ENCODE assay signal across 8 cellular contexts in the genomic region with DNA sequence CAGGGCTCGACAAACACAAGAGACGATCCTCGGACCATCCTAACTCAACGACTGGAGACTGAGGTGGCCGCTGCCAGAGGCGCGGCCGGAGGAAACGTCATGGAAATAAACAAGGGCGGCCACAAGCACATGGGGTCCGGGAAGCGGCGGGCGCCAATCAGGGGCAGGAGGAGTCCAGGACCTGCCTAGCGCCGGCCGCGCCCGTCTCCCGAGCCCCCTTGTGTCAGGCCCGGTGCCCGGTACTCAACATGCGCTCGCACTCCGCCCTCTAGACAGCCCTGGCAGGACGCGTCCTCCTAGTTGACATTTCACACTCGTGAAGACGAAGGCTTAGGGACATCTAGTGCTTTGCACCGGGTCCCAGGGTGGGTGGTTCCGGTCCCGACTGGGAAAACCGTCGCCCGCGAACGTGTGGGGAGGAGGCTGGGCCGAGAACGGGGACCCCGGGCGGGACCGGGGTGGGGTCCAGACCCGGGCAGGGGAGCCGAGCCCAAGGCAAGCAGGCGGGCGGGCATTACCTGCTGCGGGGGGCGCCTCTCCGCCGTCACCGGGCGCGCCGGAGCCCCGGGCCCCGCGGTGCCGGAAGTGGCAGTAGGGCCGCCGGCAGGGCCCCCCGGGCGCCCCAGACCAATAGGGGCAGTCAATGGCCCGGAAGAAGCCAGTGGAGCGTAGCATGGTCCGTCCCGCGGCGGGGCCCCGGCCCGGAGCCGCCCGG. TPM values are rescaled to one million over a fixed set of nuclear protein-coding genes. Genes with fewer than 3 reads are reported as not detected.
DNase-seq lines count a peak whose midpoint lies in the region; ATAC-seq and TF ChIP-seq lines count a peak whose summit lies in the region.

No MANE protein-coding gene starts in this region.

- H3K4me3 Mint-ChIP-seq in Calu3 (ENCODE audit: low read depth, unreplicated experiment) = peak overlapping the region; percentile 96
- peak overlapping the region; percentile 93 for H3K4me3 Mint-ChIP-seq in activated naive CD8-positive, alpha-beta T cell

- TF ChIP-seq POLR2A in gastrocnemius medialis (IDR thresholded peaks at IDR 0.05) = no peak

- H3K36me3 ChIP-seq in Karpas-422 (ENCODE audit: insufficient read depth, low read length) (peaks cover 3% of the 10 kb centered on the region; the same call in 1 of the 2 replicates), gastrocnemius medialis (no peaks in the 10 kb centered on the region)

- H3K4me2 ChIP-seq in Karpas-422 (ENCODE audit: low read depth, low read length, poor library complexity, severe bottlenecking) = peak overlapping the region; percentile 99

- H3K36me3 Mint-ChIP-seq in Calu3 (ENCODE audit: insufficient read depth, unreplicated experiment) = peaks cover 41% of the 10 kb centered on the region
- no peaks in the 10 kb centered on the region for H3K36me3 Mint-ChIP-seq in activated naive CD8-positive, alpha-beta T cell

- peak overlapping the region; percentile 92 for H3K9ac ChIP-seq in Karpas-422 (ENCODE audit: low read length)

- no peak overlapping the region for H2AFZ ChIP-seq in Karpas-422 (ENCODE audit: low read length)

- no peaks in the 10 kb centered on the region for H3K9me3 ChIP-seq in Karpas-422 (ENCODE audit: low read length)
- no peaks in the 10 kb centered on the region for H3K9me3 ChIP-seq in right cardiac atrium (ENCODE audit: control insufficient read depth, low read length)
- no peaks in the 10 kb centered on the region for H3K9me3 ChIP-seq in gastrocnemius medialis

- ATAC-seq in GM21526 (IDR thresholded peaks at IDR 0.05; ENCODE audit: low FRiP score, unreplicated experiment) (peak; percentile 27), right cardiac atrium (peak in 1 of 2 donors; percentile 36), gastrocnemius medialis (peak; percentile 26 to 35)

- TF ChIP-seq CTCF in Calu3 (IDR thresholded peaks at IDR 0.05; ENCODE audit: unreplicated experiment) (no peak), gastrocnemius medialis (IDR thresholded peaks at IDR 0.05 in 4 of 5, conservative IDR thresholded peaks at IDR 0.05 in 1 of 5) (no peak), GM10248 (IDR thresholded peaks at IDR 0.05; ENCODE audit: control extremely low read depth, extremely low read depth, low read depth, missing control alignments) (no peak)

- H3K27ac ChIP-seq in Karpas-422 (ENCODE audit: low read length) (peak overlapping the region; percentile 93), right cardiac atrium (ENCODE audit: low read length) (peak overlapping the region; percentile 93), gastrocnemius medialis (peak overlapping the region; percentile 92 to 100 (median 98))

- peak overlapping the region; percentile 92 for H3K27ac Mint-ChIP-seq in Calu3 (ENCODE audit: unreplicated experiment)
- peak overlapping the region; percentile 94 for H3K27ac Mint-ChIP-seq in activated naive CD8-positive, alpha-beta T cell

- DNase-seq in Calu3 (peak; percentile 55), Karpas-422 (peak; percentile 72), right cardiac atrium (peak; percentile 72 to 77 (median 74)), gastrocnemius medialis (no peak), NCI-H1694 (lab: John Stamatoyannopoulos, UW) (no peak), GM10248 (ENCODE audit: extremely low spot score) (no peak)

- WGBS in right cardiac atrium = under 1% methylated on average over 72 of the region's 72 CpGs

- peaks cover 8% of the 10 kb centered on the region for H3K4me1 Mint-ChIP-seq in Calu3 (ENCODE audit: low read depth, unreplicated experiment)
- H3K4me1 Mint-ChIP-seq in activated naive CD8-positive, alpha-beta T cell (ENCODE audit: low read depth) = peaks cover 52% of the 10 kb centered on the region

- no TSS peak for BruUV-seq in Calu3 (replicated peaks; lab: Mats Ljungman, UMichigan)

- H3K27me3 ChIP-seq in Karpas-422 (ENCODE audit: low read length) (no peaks in the 10 kb centered on the region), right cardiac atrium (ENCODE audit: control insufficient read depth, insufficient read depth) (no peaks in the 10 kb centered on the region), gastrocnemius medialis (peaks cover 0 to 3% (median 0%) of the 10 kb centered on the region in 3 donors)

- no peaks in the 10 kb centered on the region for H3K27me3 Mint-ChIP-seq in Calu3 (ENCODE audit: unreplicated experiment)
- no peaks in the 10 kb centered on the region for H3K27me3 Mint-ChIP-seq in activated naive CD8-positive, alpha-beta T cell

- intact Hi-C loops in Calu3 (cut with micrococcal nuclease; ENCODE audit: unreplicated experiment) = no loop called here
- intact Hi-C loops in right cardiac atrium (cut with DNase I) = no loop called here
- intact Hi-C loops in gastrocnemius medialis (cut with DNase I; ENCODE audit: low total_unique reads) = loop anchor here (1.0 kb wide), 1 partner anchor 15 kb away; the partner anchor contains the start of gene KLF16

- no peaks in the 10 kb centered on the region for H3K9me3 Mint-ChIP-seq in Calu3 (ENCODE audit: low read depth, unreplicated experiment)
- no peaks in the 10 kb centered on the region for H3K9me3 Mint-ChIP-seq in activated naive CD8-positive, alpha-beta T cell (ENCODE audit: low read depth)

- H3K4me3 ChIP-seq in Karpas-422 (ENCODE audit: low read length) (peak overlapping the region; percentile 100), right cardiac atrium (ENCODE audit: low read length) (peak overlapping the region; percentile 91), gastrocnemius medialis (peak overlapping the region; percentile 80 to 100 (median 96))

- in situ Hi-C loops in gastrocnemius medialis (cut with MboI; ENCODE audit: low sequenced_read_pairs in 4 of 4) = no loop called here

- H4K20me1 ChIP-seq in Karpas-422 (ENCODE audit: insufficient read depth, low read depth, low read length) = peaks cover 44% of the 10 kb centered on the region

- CTCF ChIA-PET in Calu3 (lab: Charles Lee) = no interaction called here
- CTCF ChIA-PET in GM10248 (lab: Yijun Ruan, JAX) = interaction anchor here (1.1 to 2.4 kb wide), 4 partner anchors 10 to 175 kb away, joined by 3 to 21 read pairs (median 5); no protein-coding TSS in a partner anchor

- no peaks in the 10 kb centered on the region for H3K9me2 ChIP-seq in Karpas-422 (replicated peaks; ENCODE audit: insufficient read depth, low read length)

- peaks cover 20% of the 10 kb centered on the region for H3K4me1 ChIP-seq in Karpas-422 (ENCODE audit: low read length)
- peaks cover 3% of the 10 kb centered on the region for H3K4me1 ChIP-seq in right cardiac atrium (ENCODE audit: control insufficient read depth, insufficient read depth, low read length)
- H3K4me1 ChIP-seq in gastrocnemius medialis = peaks cover 42 to 48% of the 10 kb centered on the region in 2 donors

- peaks cover 68% of the 10 kb centered on the region for H3K79me2 ChIP-seq in Karpas-422 (ENCODE audit: low read length)

- POLR2A ChIA-PET in GM10248 (lab: Yijun Ruan, JAX) = no interaction called here

RNA-seq across cellular contexts. Expression of gene REXO1, which starts 0.4 kb away (rescaled TPM):
- total RNA-seq in Calu3 (2022) = 34.1 and 39.5 TPM in 2 replicates
- 15.7 and 16.3 TPM in 2 replicates for total RNA-seq in Karpas-422 (2014; rRNA removed; shearing (Covaris generic); ENCODE audit: low replicate concordance)
- total RNA-seq in right cardiac atrium = 10 to 100 TPM; 12.8 to 22.1 (median 17.4) TPM
- polyA plus RNA-seq in right cardiac atrium = 15.3 TPM
- total RNA-seq in gastrocnemius medialis = 10 to 100 TPM; 10.8 to 28.5 (median 20.5) TPM

RNA-seq across cellular contexts. Expression of gene KLF16, which starts 15.5 kb away (rescaled TPM):
- 32.3 and 39.0 TPM in 2 replicates for total RNA-seq in Calu3 (2022)
- total RNA-seq in Karpas-422 (2014; rRNA removed; shearing (Covaris generic); ENCODE audit: low replicate concordance) = 12.8 and 13.2 TPM in 2 replicates
- total RNA-seq in right cardiac atrium = 10 to 100 TPM in 1 of 4 donors, 1 to 10 TPM in 3; 6.4 to 11.1 (median 7.3) TPM
- 4.5 TPM for polyA plus RNA-seq in right cardiac atrium
- total RNA-seq in gastrocnemius medialis = 1 to 10 TPM in 3 of 4 donors, under 1 TPM in 1; 0.58 to 4.0 (median 1.4) TPM

RNA-seq across cellular contexts. Expression of gene ATP8B3, which starts 35.8 kb away (rescaled TPM):
- total RNA-seq in Calu3 (2022) (5.9 and 6.7 TPM in 2 replicates), right cardiac atrium (1 to 10 TPM in 3 of 4 donors, under 1 TPM in 1; 0.53 to 1.9 (median 1.5) TPM), gastrocnemius medialis (under 1 TPM in 2 of 4 donors, not detected in 2; 0.09 to 0.24 TPM)
- 1.0 and 6.0 TPM in 2 replicates for total RNA-seq in Karpas-422 (2014; rRNA removed; shearing (Covaris generic); ENCODE audit: low replicate concordance)
- 0.97 TPM for polyA plus RNA-seq in right cardiac atrium

RNA-seq across cellular contexts. Expression of gene ABHD17A, which starts 37.5 kb away (rescaled TPM):
- 35.2 and 36.9 TPM in 2 replicates for total RNA-seq in Calu3 (2022)
- 52.5 and 110 TPM in 2 replicates for total RNA-seq in Karpas-422 (2014; rRNA removed; shearing (Covaris generic); ENCODE audit: low replicate concordance)
- 10 to 100 TPM; 64.4 to 71.3 (median 68.3) TPM for total RNA-seq in right cardiac atrium
- 96.0 TPM for polyA plus RNA-seq in right cardiac atrium
- 10 to 100 TPM; 49.4 to 87.7 (median 70.8) TPM for total RNA-seq in gastrocnemius medialis

RNA-seq across cellular contexts. Expression of gene ADAT3, which starts 57.4 kb away (rescaled TPM):
- total RNA-seq in Calu3 (2022) (6.7 TPM in 2 replicates), right cardiac atrium (1 to 10 TPM; 1.2 to 2.7 (median 2.0) TPM), gastrocnemius medialis (1 to 10 TPM; 2.1 to 3.6 (median 3.1) TPM)
- 1.2 and 5.2 TPM in 2 replicates for total RNA-seq in Karpas-422 (2014; rRNA removed; shearing (Covaris generic); ENCODE audit: low replicate concordance)
- polyA plus RNA-seq in right cardiac atrium = 1.8 TPM

Comparison
In these comparisons a context has a peak if more than half of its experiments do, and no peak if none do; other contexts are left out.
1. DNase-seq: peak in Calu3 (single experiment), Karpas-422 (single experiment) and right cardiac atrium (3 of 3); none in gastrocnemius medialis (0 of 2), NCI-H1694 (single experiment) and GM10248 (single experiment).
2. Peak in every context shown above with its lines, with median percentiles within 50 percentile points of each other: H3K27ac ChIP-seq and H3K4me3 ChIP-seq.